1 cellular context compared by ENCODE assay signal in genomic region chr16:16991711-16992110, GRCh38.
TF ChIP-seq lines count a peak whose summit lies in the region.

No MANE protein-coding gene starts in this region.

TF ChIP-seq in K562, 482 proteins besides CTCF, POLR2A, EP300 and RAD21 (continued from another document):
- TF ChIP-seq STAT6 (CRISPR knock-in tag; IDR thresholded peaks at IDR 0.05) (no peak), ZNF165 (CRISPR knock-in tag; IDR thresholded peaks at IDR 0.05; ENCODE audit: borderline replicate concordance) (no peak), ZNF217 (CRISPR knock-in tag; IDR thresholded peaks at IDR 0.05) (no peak), MTF1 (CRISPR knock-in tag; IDR thresholded peaks at IDR 0.05; ENCODE audit: borderline replicate concordance) (no peak), NR0B1 (IDR thresholded peaks at IDR 0.05; ENCODE audit: partially characterized antibody) (no peak), FIP1L1 (IDR thresholded peaks at IDR 0.05; ENCODE audit: low read depth, low read length, poor library complexity, severe bottlenecking) (no peak), SIN3B (IDR thresholded peaks at IDR 0.05; ENCODE audit: low read depth) (no peak), ZNF785 (CRISPR knock-in tag; IDR thresholded peaks at IDR 0.05) (no peak), SETDB1 (IDR thresholded peaks at IDR 0.05; ENCODE audit: low read length) (no peak), ARID4B (CRISPR knock-in tag; IDR thresholded peaks at IDR 0.05) (no peak), ZNF717 (CRISPR knock-in tag; IDR thresholded peaks at IDR 0.05) (no peak), RUNX1 (IDR thresholded peaks at IDR 0.05; ENCODE audit: low read depth) (no peak)
